ENCODE assay signal across 31 cellular contexts in genomic region chr3:99479768-99480167, GRCh38.
"Had no signal": no experiment of that assay in that cellular context is flagged by ENCODE, and none has a peak within 500 bp of the region (broad histone marks: within the 10 kb centered on the region; RNA-seq: fewer than 3 reads in every experiment).

No MANE protein-coding gene starts in this region.

- H3K9me3 ChIP-seq: lower lobe of right lung, ovary, suprapubic skin, thoracic aorta, uterus had no signal

- H3K27ac ChIP-seq: left lung, lower lobe of right lung, neural progenitor cell, neutrophil, ovary, spleen, suprapubic skin, thoracic aorta, tibial nerve, uterus had no signal

- H3K4me1 Mint-ChIP-seq: immature natural killer cell; mesothelial cell of epicardium; naive B cell; natural killer cell; nephron progenitor cell; stimulated activated effector memory CD8-positive, alpha-beta T cell treated with anti-CD3 and anti-CD28 coated beads, Interleukin-12 subunit alpha, Interleukin-12 subunit beta, amount 100 ng/mL, for 72 hours had no signal

- H3K4me2 ChIP-seq: neural progenitor cell had no signal

- H3K4me3 Mint-ChIP-seq: immature natural killer cell; mesothelial cell of epicardium; naive B cell; natural killer cell; nephron progenitor cell; neural progenitor cell; stimulated activated effector memory CD8-positive, alpha-beta T cell treated with anti-CD3 and anti-CD28 coated beads, Interleukin-12 subunit alpha, Interleukin-12 subunit beta, amount 100 ng/mL, for 72 hours; stimulated activated naive CD8-positive, alpha-beta T cell treated with anti-CD3 and anti-CD28 coated beads, Interleukin-15, Interleukin-2, amounts not matched to agents 100 ng/mL and 50 ng/mL, for 24 hours; type B pancreatic cell had no signal

- H3K4me3 ChIP-seq: left lung, lower lobe of right lung, neural progenitor cell, ovary, spleen, suprapubic skin, thoracic aorta, tibial nerve, uterus had no signal

- H3K9ac ChIP-seq: neural progenitor cell had no signal

- ATAC-seq: left colon; left lung; lower lobe of right lung; natural killer cell; right cardiac atrium; sciatic nerve; stimulated activated effector memory CD8-positive, alpha-beta T cell treated with anti-CD3 and anti-CD28 coated beads, Interleukin-12 subunit alpha, Interleukin-12 subunit beta, amount 100 ng/mL, for 72 hours had no signal

- H2AFZ ChIP-seq: neural progenitor cell had no signal

- H3K27ac Mint-ChIP-seq: immature natural killer cell; mesothelial cell of epicardium; naive B cell; natural killer cell; nephron progenitor cell; neural progenitor cell; progenitor cell of endocrine pancreas; stimulated activated effector memory CD8-positive, alpha-beta T cell treated with anti-CD3 and anti-CD28 coated beads, Interleukin-12 subunit alpha, Interleukin-12 subunit beta, amount 100 ng/mL, for 72 hours; stimulated activated naive CD8-positive, alpha-beta T cell treated with anti-CD3 and anti-CD28 coated beads, Interleukin-15, Interleukin-2, amounts not matched to agents 100 ng/mL and 50 ng/mL, for 24 hours; type B pancreatic cell had no signal

- H3K4me1 ChIP-seq: left lung, lower lobe of right lung, neural progenitor cell, spleen, suprapubic skin, tibial nerve, uterus had no signal

- DNase-seq: hypothalamus; immature natural killer cell; kidney; left colon; left lung; lower lobe of right lung; mammary epithelial cell; mesendoderm; naive B cell; natural killer cell; nephron progenitor cell; occipital lobe; ovary; retina; right cardiac atrium; small intestine; spleen; stimulated activated CD4-positive, alpha-beta T cell treated with anti-CD3 and anti-CD28 coated beads, Interleukin-4, amount 100 ng/mL, for 24 hours; stimulated activated naive CD4-positive, alpha-beta T cell; uterus had no signal

- H3K27me3 ChIP-seq: left lung, neural progenitor cell, neutrophil, ovary, spleen, suprapubic skin, tibial nerve, uterus had no signal

- H3K27me3 Mint-ChIP-seq: naive B cell; progenitor cell of endocrine pancreas; stimulated activated naive CD8-positive, alpha-beta T cell treated with anti-CD3 and anti-CD28 coated beads, Interleukin-15, Interleukin-2, amounts not matched to agents 100 ng/mL and 50 ng/mL, for 24 hours had no signal

- H3K36me3 Mint-ChIP-seq: immature natural killer cell; mesothelial cell of epicardium; naive B cell; natural killer cell; neural progenitor cell; stimulated activated effector memory CD8-positive, alpha-beta T cell treated with anti-CD3 and anti-CD28 coated beads, Interleukin-12 subunit alpha, Interleukin-12 subunit beta, amount 100 ng/mL, for 72 hours; type B pancreatic cell had no signal

- H3K36me3 ChIP-seq: left lung, lower lobe of right lung, neural progenitor cell, neutrophil, ovary, spleen, suprapubic skin, thoracic aorta, tibial nerve, uterus had no signal

- H3K9me3 Mint-ChIP-seq: stimulated activated effector memory CD8-positive, alpha-beta T cell treated with anti-CD3 and anti-CD28 coated beads, Interleukin-12 subunit alpha, Interleukin-12 subunit beta, amount 100 ng/mL, for 72 hours; type B pancreatic cell had no signal
